3 cellular contexts compared by ENCODE assay signal in genomic region chr12:121679661-121680197, GRCh38. TPM values are rescaled to one million over a fixed set of nuclear protein-coding genes. Genes with fewer than 3 reads are reported as not detected.
"Had no signal": no experiment of that assay in that cellular context is flagged by ENCODE, and none has a peak within 500 bp of the region (broad histone marks: within the 10 kb centered on the region; RNA-seq: fewer than 3 reads in every experiment).

No MANE protein-coding gene starts in this region.

RNA-seq across cellular contexts. Expression of gene MORN3, which starts 10.3 kb away (rescaled TPM):
- total RNA-seq: dermis blood vessel endothelial cell, gastrocnemius medialis, left colon had no signal
